In the genomic region with DNA sequence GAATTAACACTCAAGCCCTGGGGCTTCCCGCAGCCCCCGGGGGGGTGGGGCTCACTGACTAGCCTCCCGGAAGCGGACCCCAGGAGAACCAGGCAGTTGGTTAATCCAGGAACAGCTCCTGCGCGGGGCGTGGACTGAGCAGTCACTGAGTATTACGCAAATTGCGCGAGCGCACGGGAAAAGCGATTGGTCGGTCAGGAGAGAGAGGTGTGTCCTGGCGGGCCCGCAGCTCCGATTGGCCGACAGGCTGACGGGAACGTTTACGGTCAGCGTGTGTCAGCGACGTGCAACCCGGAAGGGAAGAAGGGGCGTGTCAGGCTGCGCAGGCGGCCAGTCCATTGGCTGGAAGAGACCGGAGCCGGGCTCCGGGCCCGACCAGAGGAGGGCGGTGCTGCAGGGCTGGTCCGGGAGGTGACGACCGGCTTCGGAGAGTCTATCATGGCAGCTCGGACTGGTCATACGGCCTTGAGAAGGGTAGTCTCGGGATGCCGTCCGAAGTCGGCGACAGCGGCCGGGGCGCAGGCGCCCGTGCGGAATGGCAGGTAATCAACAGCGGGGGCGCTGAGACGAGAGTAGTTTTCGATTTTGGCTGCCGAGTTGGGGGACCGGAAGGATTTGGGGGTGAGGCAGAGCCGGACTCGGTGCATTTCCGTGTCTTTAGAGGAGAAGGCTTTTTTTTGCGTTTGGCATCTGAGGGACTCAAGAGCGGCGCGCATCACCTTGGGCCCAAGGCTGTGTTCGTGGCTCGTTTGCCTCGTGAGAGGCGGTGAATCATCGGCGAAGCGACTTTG, we compare ENCODE assay signal across 1 cellular context.
TF ChIP-seq lines count a peak whose summit lies in the region.

A gene (plus strand): TSS at position 430 of the 791 bp plus-strand sequence. CDS start 9 bp downstream, at position 439.

TF ChIP-seq in GM12878, 131 proteins besides CTCF, POLR2A, EP300 and RAD21 (continued from another document and continues in another):
- TF ChIP-seq, protein P1, sequence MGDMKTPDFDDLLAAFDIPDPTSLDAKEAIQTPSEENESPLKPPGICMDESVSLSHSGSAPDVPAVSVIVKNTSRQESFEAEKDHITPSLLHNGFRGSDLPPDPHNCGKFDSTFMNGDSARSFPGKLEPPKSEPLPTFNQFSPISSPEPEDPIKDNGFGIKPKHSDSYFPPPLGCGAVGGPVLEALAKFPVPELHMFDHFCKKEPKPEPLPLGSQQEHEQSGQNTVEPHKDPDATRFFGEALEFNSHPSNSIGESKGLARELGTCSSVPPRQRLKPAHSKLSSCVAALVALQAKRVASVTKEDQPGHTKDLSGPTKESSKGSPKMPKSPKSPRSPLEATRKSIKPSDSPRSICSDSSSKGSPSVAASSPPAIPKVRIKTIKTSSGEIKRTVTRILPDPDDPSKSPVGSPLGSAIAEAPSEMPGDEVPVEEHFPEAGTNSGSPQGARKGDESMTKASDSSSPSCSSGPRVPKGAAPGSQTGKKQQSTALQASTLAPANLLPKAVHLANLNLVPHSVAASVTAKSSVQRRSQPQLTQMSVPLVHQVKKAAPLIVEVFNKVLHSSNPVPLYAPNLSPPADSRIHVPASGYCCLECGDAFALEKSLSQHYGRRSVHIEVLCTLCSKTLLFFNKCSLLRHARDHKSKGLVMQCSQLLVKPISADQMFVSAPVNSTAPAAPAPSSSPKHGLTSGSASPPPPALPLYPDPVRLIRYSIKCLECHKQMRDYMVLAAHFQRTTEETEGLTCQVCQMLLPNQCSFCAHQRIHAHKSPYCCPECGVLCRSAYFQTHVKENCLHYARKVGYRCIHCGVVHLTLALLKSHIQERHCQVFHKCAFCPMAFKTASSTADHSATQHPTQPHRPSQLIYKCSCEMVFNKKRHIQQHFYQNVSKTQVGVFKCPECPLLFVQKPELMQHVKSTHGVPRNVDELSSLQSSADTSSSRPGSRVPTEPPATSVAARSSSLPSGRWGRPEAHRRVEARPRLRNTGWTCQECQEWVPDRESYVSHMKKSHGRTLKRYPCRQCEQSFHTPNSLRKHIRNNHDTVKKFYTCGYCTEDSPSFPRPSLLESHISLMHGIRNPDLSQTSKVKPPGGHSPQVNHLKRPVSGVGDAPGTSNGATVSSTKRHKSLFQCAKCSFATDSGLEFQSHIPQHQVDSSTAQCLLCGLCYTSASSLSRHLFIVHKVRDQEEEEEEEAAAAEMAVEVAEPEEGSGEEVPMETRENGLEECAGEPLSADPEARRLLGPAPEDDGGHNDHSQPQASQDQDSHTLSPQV (IDR thresholded peaks at IDR 0.05) = no peak
- TF ChIP-seq IKZF1 (conservative IDR thresholded peaks at IDR 0.05) (peak; percentile 67), WRNIP1 (IDR thresholded peaks at IDR 0.05; ENCODE audit: borderline replicate concordance, low read depth, low read length) (no peak), BCL11A (IDR thresholded peaks at IDR 0.05; ENCODE audit: low read depth, low read length) (no peak), SMC3 (IDR thresholded peaks at IDR 0.05; ENCODE audit: borderline replicate concordance, low read length) (no peak), ZNF384 (IDR thresholded peaks at IDR 0.05; ENCODE audit: borderline replicate concordance, low read depth, low read length) (no peak), ZNF274 (IDR thresholded peaks at IDR 0.05; ENCODE audit: insufficient read depth, insufficient read length) (no peak), TCF12 (IDR thresholded peaks at IDR 0.05; ENCODE audit: low read depth, low read length) (no peak; the same call in 1 of the 2 replicates), EED (IDR thresholded peaks at IDR 0.05; ENCODE audit: low read depth) (no peak), MEF2A (IDR thresholded peaks at IDR 0.05; ENCODE audit: insufficient read depth, low read depth, low read length) (no peak), POLR2AphosphoS5 (IDR thresholded peaks at IDR 0.05; ENCODE audit: low read length) (peak; percentile 97), CHD4 (IDR thresholded peaks at IDR 0.05) (no peak), BRCA1 (IDR thresholded peaks at IDR 0.05; ENCODE audit: low read depth, low read length) (no peak), GATAD2B (conservative IDR thresholded peaks at IDR 0.05; ENCODE audit: low read depth) (peak; percentile 57), MTA2 (IDR thresholded peaks at IDR 0.05; ENCODE audit: low read depth) (no peak), NRF1 (conservative IDR thresholded peaks at IDR 0.05; ENCODE audit: low read depth, low read length) (peak; percentile 62), ASH2L (IDR thresholded peaks at IDR 0.05; ENCODE audit: borderline replicate concordance, low read depth) (peak; percentile 79; the same call in 1 of the 2 replicates), BMI1 (IDR thresholded peaks at IDR 0.05; ENCODE audit: borderline replicate concordance) (no peak)
- TF ChIP-seq, protein P2, sequence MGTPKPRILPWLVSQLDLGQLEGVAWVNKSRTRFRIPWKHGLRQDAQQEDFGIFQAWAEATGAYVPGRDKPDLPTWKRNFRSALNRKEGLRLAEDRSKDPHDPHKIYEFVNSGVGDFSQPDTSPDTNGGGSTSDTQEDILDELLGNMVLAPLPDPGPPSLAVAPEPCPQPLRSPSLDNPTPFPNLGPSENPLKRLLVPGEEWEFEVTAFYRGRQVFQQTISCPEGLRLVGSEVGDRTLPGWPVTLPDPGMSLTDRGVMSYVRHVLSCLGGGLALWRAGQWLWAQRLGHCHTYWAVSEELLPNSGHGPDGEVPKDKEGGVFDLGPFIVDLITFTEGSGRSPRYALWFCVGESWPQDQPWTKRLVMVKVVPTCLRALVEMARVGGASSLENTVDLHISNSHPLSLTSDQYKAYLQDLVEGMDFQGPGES (IDR thresholded peaks at IDR 0.05) = peak; percentile 51; the same call in 1 of the 2 replicates
- TF ChIP-seq, protein P3, sequence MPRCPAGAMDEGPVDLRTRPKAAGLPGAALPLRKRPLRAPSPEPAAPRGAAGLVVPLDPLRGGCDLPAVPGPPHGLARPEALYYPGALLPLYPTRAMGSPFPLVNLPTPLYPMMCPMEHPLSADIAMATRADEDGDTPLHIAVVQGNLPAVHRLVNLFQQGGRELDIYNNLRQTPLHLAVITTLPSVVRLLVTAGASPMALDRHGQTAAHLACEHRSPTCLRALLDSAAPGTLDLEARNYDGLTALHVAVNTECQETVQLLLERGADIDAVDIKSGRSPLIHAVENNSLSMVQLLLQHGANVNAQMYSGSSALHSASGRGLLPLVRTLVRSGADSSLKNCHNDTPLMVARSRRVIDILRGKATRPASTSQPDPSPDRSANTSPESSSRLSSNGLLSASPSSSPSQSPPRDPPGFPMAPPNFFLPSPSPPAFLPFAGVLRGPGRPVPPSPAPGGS (IDR thresholded peaks at IDR 0.05; ENCODE audit: borderline replicate concordance, insufficient read depth, low read depth, low read length, poor library complexity, severe bottlenecking) = no peak
- TF ChIP-seq, protein P4, sequence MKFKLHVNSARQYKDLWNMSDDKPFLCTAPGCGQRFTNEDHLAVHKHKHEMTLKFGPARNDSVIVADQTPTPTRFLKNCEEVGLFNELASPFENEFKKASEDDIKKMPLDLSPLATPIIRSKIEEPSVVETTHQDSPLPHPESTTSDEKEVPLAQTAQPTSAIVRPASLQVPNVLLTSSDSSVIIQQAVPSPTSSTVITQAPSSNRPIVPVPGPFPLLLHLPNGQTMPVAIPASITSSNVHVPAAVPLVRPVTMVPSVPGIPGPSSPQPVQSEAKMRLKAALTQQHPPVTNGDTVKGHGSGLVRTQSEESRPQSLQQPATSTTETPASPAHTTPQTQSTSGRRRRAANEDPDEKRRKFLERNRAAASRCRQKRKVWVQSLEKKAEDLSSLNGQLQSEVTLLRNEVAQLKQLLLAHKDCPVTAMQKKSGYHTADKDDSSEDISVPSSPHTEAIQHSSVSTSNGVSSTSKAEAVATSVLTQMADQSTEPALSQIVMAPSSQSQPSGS (IDR thresholded peaks at IDR 0.05; ENCODE audit: low read length) = no peak; the same call in 1 of the 2 replicates
- TF ChIP-seq, protein P5, sequence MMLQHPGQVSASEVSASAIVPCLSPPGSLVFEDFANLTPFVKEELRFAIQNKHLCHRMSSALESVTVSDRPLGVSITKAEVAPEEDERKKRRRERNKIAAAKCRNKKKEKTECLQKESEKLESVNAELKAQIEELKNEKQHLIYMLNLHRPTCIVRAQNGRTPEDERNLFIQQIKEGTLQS (IDR thresholded peaks at IDR 0.05; ENCODE audit: borderline replicate concordance, extremely low read depth, low read depth, low read length) = no peak
- TF ChIP-seq, protein P6, sequence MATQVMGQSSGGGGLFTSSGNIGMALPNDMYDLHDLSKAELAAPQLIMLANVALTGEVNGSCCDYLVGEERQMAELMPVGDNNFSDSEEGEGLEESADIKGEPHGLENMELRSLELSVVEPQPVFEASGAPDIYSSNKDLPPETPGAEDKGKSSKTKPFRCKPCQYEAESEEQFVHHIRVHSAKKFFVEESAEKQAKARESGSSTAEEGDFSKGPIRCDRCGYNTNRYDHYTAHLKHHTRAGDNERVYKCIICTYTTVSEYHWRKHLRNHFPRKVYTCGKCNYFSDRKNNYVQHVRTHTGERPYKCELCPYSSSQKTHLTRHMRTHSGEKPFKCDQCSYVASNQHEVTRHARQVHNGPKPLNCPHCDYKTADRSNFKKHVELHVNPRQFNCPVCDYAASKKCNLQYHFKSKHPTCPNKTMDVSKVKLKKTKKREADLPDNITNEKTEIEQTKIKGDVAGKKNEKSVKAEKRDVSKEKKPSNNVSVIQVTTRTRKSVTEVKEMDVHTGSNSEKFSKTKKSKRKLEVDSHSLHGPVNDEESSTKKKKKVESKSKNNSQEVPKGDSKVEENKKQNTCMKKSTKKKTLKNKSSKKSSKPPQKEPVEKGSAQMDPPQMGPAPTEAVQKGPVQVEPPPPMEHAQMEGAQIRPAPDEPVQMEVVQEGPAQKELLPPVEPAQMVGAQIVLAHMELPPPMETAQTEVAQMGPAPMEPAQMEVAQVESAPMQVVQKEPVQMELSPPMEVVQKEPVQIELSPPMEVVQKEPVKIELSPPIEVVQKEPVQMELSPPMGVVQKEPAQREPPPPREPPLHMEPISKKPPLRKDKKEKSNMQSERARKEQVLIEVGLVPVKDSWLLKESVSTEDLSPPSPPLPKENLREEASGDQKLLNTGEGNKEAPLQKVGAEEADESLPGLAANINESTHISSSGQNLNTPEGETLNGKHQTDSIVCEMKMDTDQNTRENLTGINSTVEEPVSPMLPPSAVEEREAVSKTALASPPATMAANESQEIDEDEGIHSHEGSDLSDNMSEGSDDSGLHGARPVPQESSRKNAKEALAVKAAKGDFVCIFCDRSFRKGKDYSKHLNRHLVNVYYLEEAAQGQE (IDR thresholded peaks at IDR 0.05; ENCODE audit: low read depth, low read length) = no peak
- TF ChIP-seq, protein P7, sequence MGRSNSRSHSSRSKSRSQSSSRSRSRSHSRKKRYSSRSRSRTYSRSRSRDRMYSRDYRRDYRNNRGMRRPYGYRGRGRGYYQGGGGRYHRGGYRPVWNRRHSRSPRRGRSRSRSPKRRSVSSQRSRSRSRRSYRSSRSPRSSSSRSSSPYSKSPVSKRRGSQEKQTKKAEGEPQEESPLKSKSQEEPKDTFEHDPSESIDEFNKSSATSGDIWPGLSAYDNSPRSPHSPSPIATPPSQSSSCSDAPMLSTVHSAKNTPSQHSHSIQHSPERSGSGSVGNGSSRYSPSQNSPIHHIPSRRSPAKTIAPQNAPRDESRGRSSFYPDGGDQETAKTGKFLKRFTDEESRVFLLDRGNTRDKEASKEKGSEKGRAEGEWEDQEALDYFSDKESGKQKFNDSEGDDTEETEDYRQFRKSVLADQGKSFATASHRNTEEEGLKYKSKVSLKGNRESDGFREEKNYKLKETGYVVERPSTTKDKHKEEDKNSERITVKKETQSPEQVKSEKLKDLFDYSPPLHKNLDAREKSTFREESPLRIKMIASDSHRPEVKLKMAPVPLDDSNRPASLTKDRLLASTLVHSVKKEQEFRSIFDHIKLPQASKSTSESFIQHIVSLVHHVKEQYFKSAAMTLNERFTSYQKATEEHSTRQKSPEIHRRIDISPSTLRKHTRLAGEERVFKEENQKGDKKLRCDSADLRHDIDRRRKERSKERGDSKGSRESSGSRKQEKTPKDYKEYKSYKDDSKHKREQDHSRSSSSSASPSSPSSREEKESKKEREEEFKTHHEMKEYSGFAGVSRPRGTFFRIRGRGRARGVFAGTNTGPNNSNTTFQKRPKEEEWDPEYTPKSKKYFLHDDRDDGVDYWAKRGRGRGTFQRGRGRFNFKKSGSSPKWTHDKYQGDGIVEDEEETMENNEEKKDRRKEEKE (IDR thresholded peaks at IDR 0.05) = no peak
- TF ChIP-seq, protein P8, sequence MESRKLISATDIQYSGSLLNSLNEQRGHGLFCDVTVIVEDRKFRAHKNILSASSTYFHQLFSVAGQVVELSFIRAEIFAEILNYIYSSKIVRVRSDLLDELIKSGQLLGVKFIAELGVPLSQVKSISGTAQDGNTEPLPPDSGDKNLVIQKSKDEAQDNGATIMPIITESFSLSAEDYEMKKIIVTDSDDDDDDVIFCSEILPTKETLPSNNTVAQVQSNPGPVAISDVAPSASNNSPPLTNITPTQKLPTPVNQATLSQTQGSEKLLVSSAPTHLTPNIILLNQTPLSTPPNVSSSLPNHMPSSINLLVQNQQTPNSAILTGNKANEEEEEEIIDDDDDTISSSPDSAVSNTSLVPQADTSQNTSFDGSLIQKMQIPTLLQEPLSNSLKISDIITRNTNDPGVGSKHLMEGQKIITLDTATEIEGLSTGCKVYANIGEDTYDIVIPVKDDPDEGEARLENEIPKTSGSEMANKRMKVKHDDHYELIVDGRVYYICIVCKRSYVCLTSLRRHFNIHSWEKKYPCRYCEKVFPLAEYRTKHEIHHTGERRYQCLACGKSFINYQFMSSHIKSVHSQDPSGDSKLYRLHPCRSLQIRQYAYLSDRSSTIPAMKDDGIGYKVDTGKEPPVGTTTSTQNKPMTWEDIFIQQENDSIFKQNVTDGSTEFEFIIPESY (IDR thresholded peaks at IDR 0.05) = no peak
- TF ChIP-seq, protein P9, sequence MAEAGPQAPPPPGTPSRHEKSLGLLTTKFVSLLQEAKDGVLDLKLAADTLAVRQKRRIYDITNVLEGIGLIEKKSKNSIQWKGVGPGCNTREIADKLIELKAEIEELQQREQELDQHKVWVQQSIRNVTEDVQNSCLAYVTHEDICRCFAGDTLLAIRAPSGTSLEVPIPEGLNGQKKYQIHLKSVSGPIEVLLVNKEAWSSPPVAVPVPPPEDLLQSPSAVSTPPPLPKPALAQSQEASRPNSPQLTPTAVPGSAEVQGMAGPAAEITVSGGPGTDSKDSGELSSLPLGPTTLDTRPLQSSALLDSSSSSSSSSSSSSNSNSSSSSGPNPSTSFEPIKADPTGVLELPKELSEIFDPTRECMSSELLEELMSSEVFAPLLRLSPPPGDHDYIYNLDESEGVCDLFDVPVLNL (IDR thresholded peaks at IDR 0.05; ENCODE audit: low read depth, low read length) = no peak; the same call in 1 of the 2 replicates
- TF ChIP-seq, protein P10, sequence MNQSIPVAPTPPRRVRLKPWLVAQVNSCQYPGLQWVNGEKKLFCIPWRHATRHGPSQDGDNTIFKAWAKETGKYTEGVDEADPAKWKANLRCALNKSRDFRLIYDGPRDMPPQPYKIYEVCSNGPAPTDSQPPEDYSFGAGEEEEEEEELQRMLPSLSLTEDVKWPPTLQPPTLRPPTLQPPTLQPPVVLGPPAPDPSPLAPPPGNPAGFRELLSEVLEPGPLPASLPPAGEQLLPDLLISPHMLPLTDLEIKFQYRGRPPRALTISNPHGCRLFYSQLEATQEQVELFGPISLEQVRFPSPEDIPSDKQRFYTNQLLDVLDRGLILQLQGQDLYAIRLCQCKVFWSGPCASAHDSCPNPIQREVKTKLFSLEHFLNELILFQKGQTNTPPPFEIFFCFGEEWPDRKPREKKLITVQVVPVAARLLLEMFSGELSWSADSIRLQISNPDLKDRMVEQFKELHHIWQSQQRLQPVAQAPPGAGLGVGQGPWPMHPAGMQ (IDR thresholded peaks at IDR 0.05; ENCODE audit: borderline replicate concordance) = no peak
- TF ChIP-seq, protein P11, sequence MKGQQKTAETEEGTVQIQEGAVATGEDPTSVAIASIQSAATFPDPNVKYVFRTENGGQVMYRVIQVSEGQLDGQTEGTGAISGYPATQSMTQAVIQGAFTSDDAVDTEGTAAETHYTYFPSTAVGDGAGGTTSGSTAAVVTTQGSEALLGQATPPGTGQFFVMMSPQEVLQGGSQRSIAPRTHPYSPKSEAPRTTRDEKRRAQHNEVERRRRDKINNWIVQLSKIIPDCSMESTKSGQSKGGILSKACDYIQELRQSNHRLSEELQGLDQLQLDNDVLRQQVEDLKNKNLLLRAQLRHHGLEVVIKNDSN (IDR thresholded peaks at IDR 0.05; ENCODE audit: borderline replicate concordance, extremely low read length, insufficient read depth, low read depth, low read length) = no peak
